Comparison of ENCODE assay signal across 8 cellular contexts in genomic region chr10:30059209-30060107, GRCh38. TPM values are rescaled to one million over a fixed set of nuclear protein-coding genes. Genes with fewer than 3 reads are reported as not detected.
DNase-seq lines count a peak whose midpoint lies in the region; ATAC-seq and TF ChIP-seq lines count a peak whose summit lies in the region.

Gene JCAD, minus strand, starts transcription at chr10:30059586. Its CDS starts 11,774 bp downstream, at chr10:30047812.

- no peaks in the 10 kb centered on the region for H3K9me3 Mint-ChIP-seq in activated T-helper 17 cell treated with anti-CD3 and anti-CD28 coated beads, Interleukin-2, amount 50 U/mL, for 72 hours
- peaks cover 0 to 4% (median 0%) of the 10 kb centered on the region in 7 donors for H3K9me3 Mint-ChIP-seq in naive B cell
- H3K9me3 Mint-ChIP-seq in stimulated activated naive CD8-positive, alpha-beta T cell treated with anti-CD3 and anti-CD28 coated beads, Interleukin-15, amount 100 ng/mL, for 72 hours: no peaks in the 10 kb centered on the region

- H3K4me3 ChIP-seq in BJ (ENCODE audit: low read depth, low read length): peak within 1 kb of the TSS; percentile 76
- H3K4me3 ChIP-seq in fibroblast of pulmonary artery (replicated peaks; ENCODE audit: low read depth, low read length): peak within 1 kb of the TSS; percentile 64

- H3K4me1 Mint-ChIP-seq in activated T-helper 17 cell treated with anti-CD3 and anti-CD28 coated beads, Interleukin-2, amount 50 U/mL, for 72 hours: peaks cover 6% of the 10 kb centered on the region
- H3K4me1 Mint-ChIP-seq in naive B cell: peaks cover 8 to 13% (median 9%) of the 10 kb centered on the region in 3 donors
- H3K4me1 Mint-ChIP-seq in stimulated activated naive CD8-positive, alpha-beta T cell treated with anti-CD3 and anti-CD28 coated beads, Interleukin-15, amount 100 ng/mL, for 72 hours: peaks cover 8% of the 10 kb centered on the region

- peak within 1 kb of the TSS; percentile 64 for H3K4me3 Mint-ChIP-seq in activated T-helper 17 cell treated with anti-CD3 and anti-CD28 coated beads, Interleukin-2, amount 50 U/mL, for 72 hours
- peak within 1 kb of the TSS; percentile 81 to 96 (median 83) for H3K4me3 Mint-ChIP-seq in naive B cell
- peak within 1 kb of the TSS; percentile 45 to 71 for H3K4me3 Mint-ChIP-seq in stimulated activated naive CD8-positive, alpha-beta T cell treated with anti-CD3 and anti-CD28 coated beads, Interleukin-15, amount 100 ng/mL, for 72 hours

- TF ChIP-seq CTCF in BJ (IDR thresholded peaks at IDR 0.05; ENCODE audit: insufficient read depth, low read depth, low read length) (no peak), fibroblast of pulmonary artery (IDR thresholded peaks at IDR 0.05; ENCODE audit: low read length, missing control alignments) (no peak)

- DNase-seq in BJ (ENCODE audit: low read depth): no peak
- peak; percentile 17 for DNase-seq in NOMO-1 treated with DMSO at 0.1 percent for 48 hours (lab: John Stamatoyannopoulos, UW; ENCODE audit: unreplicated experiment)
- DNase-seq in fibroblast of pulmonary artery (ENCODE audit: low read depth): peak; percentile 23
- peak; percentile 50 for DNase-seq in naive B cell
- peak; percentile 27 to 34 for DNase-seq in stimulated activated naive CD8-positive, alpha-beta T cell treated with anti-CD3 and anti-CD28 coated beads, Interleukin-15, amount 100 ng/mL, for 72 hours

- no peaks in the 10 kb centered on the region for H3K27me3 ChIP-seq in BJ (ENCODE audit: control insufficient read depth, insufficient read depth, low read length)

- no peak within 1 kb of the TSS for H3K27ac Mint-ChIP-seq in activated T-helper 17 cell treated with anti-CD3 and anti-CD28 coated beads, Interleukin-2, amount 50 U/mL, for 72 hours
- peak within 1 kb of the TSS in 3 of 6 donors; percentile 15 to 84 (median 79) for H3K27ac Mint-ChIP-seq in naive B cell
- H3K27ac Mint-ChIP-seq in stimulated activated naive CD8-positive, alpha-beta T cell treated with anti-CD3 and anti-CD28 coated beads, Interleukin-15, amount 100 ng/mL, for 72 hours: no peak within 1 kb of the TSS

- ATAC-seq in GM21723 (IDR thresholded peaks at IDR 0.05; ENCODE audit: unreplicated experiment) (peak; percentile 73), naive B cell (ENCODE audit: low read depth in 2 of 2) (peak; percentile 87 to 88), GM18858 (IDR thresholded peaks at IDR 0.05; ENCODE audit: unreplicated experiment) (no peak)
- peak; percentile 55 for ATAC-seq in activated T-helper 17 cell treated with anti-CD3 and anti-CD28 coated beads, Interleukin-2, amount 50 U/mL, for 72 hours (replicated peaks)
- peak; percentile 71 for ATAC-seq in stimulated activated naive CD8-positive, alpha-beta T cell treated with anti-CD3 and anti-CD28 coated beads, Interleukin-15, amount 100 ng/mL, for 72 hours

- H3K36me3 Mint-ChIP-seq in activated T-helper 17 cell treated with anti-CD3 and anti-CD28 coated beads, Interleukin-2, amount 50 U/mL, for 72 hours (ENCODE audit: low read depth): no peaks in the 10 kb centered on the region
- peaks cover 3 to 7% of the 10 kb centered on the region in 2 donors for H3K36me3 Mint-ChIP-seq in naive B cell

- CTCF ChIA-PET in BJ (lab: Yijun Ruan, JAX): interaction anchor here (1.3 to 1.8 kb wide), 2 partner anchors 59 to 182 kb away, joined by 4 read pairs; no protein-coding TSS in a partner anchor

- no peaks in the 10 kb centered on the region for H3K36me3 ChIP-seq in BJ (ENCODE audit: control insufficient read depth, insufficient read depth, low read length)

- peaks cover 67% of the 10 kb centered on the region for H3K27me3 Mint-ChIP-seq in activated T-helper 17 cell treated with anti-CD3 and anti-CD28 coated beads, Interleukin-2, amount 50 U/mL, for 72 hours
- H3K27me3 Mint-ChIP-seq in naive B cell: peaks cover 51 to 61% (median 60%) of the 10 kb centered on the region in 3 donors
- H3K27me3 Mint-ChIP-seq in stimulated activated naive CD8-positive, alpha-beta T cell treated with anti-CD3 and anti-CD28 coated beads, Interleukin-15, amount 100 ng/mL, for 72 hours: peaks cover 85% of the 10 kb centered on the region

- POLR2A ChIA-PET in BJ (lab: Charles Lee): no interaction called here

RNA-seq across cellular contexts. Expression of gene JCAD, which starts in this region (rescaled TPM):
- polyA plus RNA-seq in BJ (2011; rRNA removed) (13.9 TPM in 2 replicates), naive B cell (ENCODE audit: low read depth in 6 of 6) (1 to 10 TPM in 1 of 6 donors, under 1 TPM in 1, not detected in 4; 0.07 to 1.6 TPM)
- 17.0 and 19.4 TPM in 2 replicates for polyA minus RNA-seq in BJ (2011; rRNA and poly(A)+ RNA removed)
- under 1 TPM in 1 of 2 donors, not detected in 1; 0.58 TPM for total RNA-seq in activated T-helper 17 cell treated with anti-CD3 and anti-CD28 coated beads, Interleukin-2, amount 50 U/mL, for 72 hours

Comparison
In these comparisons a context has a peak if more than half of its experiments do, and no peak if none do; other contexts are left out.
1. Peak in ATAC-seq in activated T-helper 17 cell treated with anti-CD3 and anti-CD28 coated beads, Interleukin-2, amount 50 U/mL, for 72 hours; RNA of the gene not detected or under 1 TPM.